ENCODE assay signal across 15 cellular contexts in the genomic region with DNA sequence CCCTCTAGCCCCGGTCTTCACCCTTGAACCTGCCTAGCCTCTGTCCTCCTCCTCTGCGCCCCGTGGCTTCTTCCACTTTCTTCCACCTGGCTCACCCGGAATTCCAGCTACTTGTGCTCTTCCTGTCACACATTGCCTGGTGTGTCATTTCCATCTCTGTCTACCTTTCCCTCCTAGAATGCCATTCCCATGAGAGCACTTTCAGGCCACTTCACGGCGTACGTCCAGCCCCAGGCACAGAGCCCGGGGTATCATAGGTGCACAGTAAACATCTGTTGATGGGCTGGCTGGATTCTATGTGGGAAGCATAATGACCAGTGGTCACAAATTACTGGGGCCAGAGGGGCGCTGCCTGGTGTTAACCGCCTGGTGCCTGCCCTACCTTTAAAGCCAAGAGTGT.
"Had no signal": no experiment of that assay in that cellular context is flagged by ENCODE, and none has a peak within 500 bp of the region (broad histone marks: within the 10 kb centered on the region; RNA-seq: fewer than 3 reads in every experiment).

No MANE protein-coding gene starts in this region.

- H3K27me3 ChIP-seq: breast epithelium, esophagus muscularis mucosa, sigmoid colon, suprapubic skin had no signal

- ATAC-seq: natural killer cell treated with Interleukin-12 subunit alpha and Interleukin-12 subunit beta and Interleukin-15 and Interleukin-18, amount 100 ng/mL, for 72 hours; stimulated activated naive CD8-positive, alpha-beta T cell treated with anti-CD3 and anti-CD28 coated beads, Interleukin-15, Interleukin-2, amounts not matched to agents 100 U/mL and 50 U/mL, for 24 hours had no signal

- DNase-seq: activated CD4-positive, alpha-beta memory T cell treated with anti-CD3 and anti-CD28 coated beads for 36 hours; activated CD4-positive, CD25-positive, alpha-beta regulatory T cell treated with anti-CD3 and anti-CD28 coated beads, Interleukin-2, amount 50 U/mL, for 72 hours; activated gamma-delta T cell treated with Interleukin-2 at 50 U/mL for 16 hours; activated naive CD8-positive, alpha-beta T cell treated with anti-CD3 and anti-CD28 coated beads, Interleukin-2, amount 10 ng/mL, durations not matched to agents 7 days and 5 days; activated T-cell treated with anti-CD3 and anti-CD28 coated beads, Interleukin-2, amount 50 U/mL, for 48 hours; anterior cingulate cortex; mesenchymal stem cell; sigmoid colon; stimulated activated CD4-positive, alpha-beta T cell treated with anti-CD3 and anti-CD28 coated beads, Interleukin-2, amount 100 ng/mL, for 48 hours; stimulated activated naive CD8-positive, alpha-beta T cell treated with anti-CD3 and anti-CD28 coated beads, Interleukin-15, Interleukin-2, amounts not matched to agents 100 U/mL and 50 U/mL, for 24 hours; T-helper 2 cell had no signal

- H3K36me3 ChIP-seq: breast epithelium, esophagus muscularis mucosa, sigmoid colon, suprapubic skin had no signal

- H3K4me3 ChIP-seq: breast epithelium, esophagus muscularis mucosa, sigmoid colon, suprapubic skin had no signal

- H3K9me3 Mint-ChIP-seq: natural killer cell treated with Interleukin-12 subunit alpha and Interleukin-12 subunit beta and Interleukin-15 and Interleukin-18, amount 100 ng/mL, for 72 hours had no signal

- H3K27ac Mint-ChIP-seq: activated CD4-positive, alpha-beta memory T cell treated with anti-CD3 and anti-CD28 coated beads for 36 hours; activated naive CD8-positive, alpha-beta T cell treated with anti-CD3 and anti-CD28 coated beads, Interleukin-2, amount 10 ng/mL, durations not matched to agents 7 days and 5 days; natural killer cell treated with Interleukin-12 subunit alpha and Interleukin-12 subunit beta and Interleukin-15 and Interleukin-18, amount 100 ng/mL, for 72 hours had no signal

- H3K27ac ChIP-seq: breast epithelium, esophagus muscularis mucosa, sigmoid colon, suprapubic skin had no signal

- H3K27me3 Mint-ChIP-seq: activated CD4-positive, alpha-beta memory T cell treated with anti-CD3 and anti-CD28 coated beads for 36 hours; activated naive CD8-positive, alpha-beta T cell treated with anti-CD3 and anti-CD28 coated beads, Interleukin-2, amount 10 ng/mL, durations not matched to agents 7 days and 5 days; natural killer cell treated with Interleukin-12 subunit alpha and Interleukin-12 subunit beta and Interleukin-15 and Interleukin-18, amount 100 ng/mL, for 72 hours had no signal

- H3K4me1 ChIP-seq: breast epithelium, suprapubic skin had no signal

- H3K9me3 ChIP-seq: breast epithelium, esophagus muscularis mucosa, sigmoid colon, suprapubic skin had no signal

- H3K4me3 Mint-ChIP-seq: activated CD4-positive, alpha-beta memory T cell treated with anti-CD3 and anti-CD28 coated beads for 36 hours; activated naive CD8-positive, alpha-beta T cell treated with anti-CD3 and anti-CD28 coated beads, Interleukin-2, amount 10 ng/mL, durations not matched to agents 7 days and 5 days; natural killer cell treated with Interleukin-12 subunit alpha and Interleukin-12 subunit beta and Interleukin-15 and Interleukin-18, amount 100 ng/mL, for 72 hours had no signal

- H3K36me3 Mint-ChIP-seq: natural killer cell treated with Interleukin-12 subunit alpha and Interleukin-12 subunit beta and Interleukin-15 and Interleukin-18, amount 100 ng/mL, for 72 hours had no signal

- H3K4me1 Mint-ChIP-seq: activated naive CD8-positive, alpha-beta T cell treated with anti-CD3 and anti-CD28 coated beads, Interleukin-2, amount 10 ng/mL, durations not matched to agents 7 days and 5 days had no signal
